8 cellular contexts compared by ENCODE assay signal in the genomic region with DNA sequence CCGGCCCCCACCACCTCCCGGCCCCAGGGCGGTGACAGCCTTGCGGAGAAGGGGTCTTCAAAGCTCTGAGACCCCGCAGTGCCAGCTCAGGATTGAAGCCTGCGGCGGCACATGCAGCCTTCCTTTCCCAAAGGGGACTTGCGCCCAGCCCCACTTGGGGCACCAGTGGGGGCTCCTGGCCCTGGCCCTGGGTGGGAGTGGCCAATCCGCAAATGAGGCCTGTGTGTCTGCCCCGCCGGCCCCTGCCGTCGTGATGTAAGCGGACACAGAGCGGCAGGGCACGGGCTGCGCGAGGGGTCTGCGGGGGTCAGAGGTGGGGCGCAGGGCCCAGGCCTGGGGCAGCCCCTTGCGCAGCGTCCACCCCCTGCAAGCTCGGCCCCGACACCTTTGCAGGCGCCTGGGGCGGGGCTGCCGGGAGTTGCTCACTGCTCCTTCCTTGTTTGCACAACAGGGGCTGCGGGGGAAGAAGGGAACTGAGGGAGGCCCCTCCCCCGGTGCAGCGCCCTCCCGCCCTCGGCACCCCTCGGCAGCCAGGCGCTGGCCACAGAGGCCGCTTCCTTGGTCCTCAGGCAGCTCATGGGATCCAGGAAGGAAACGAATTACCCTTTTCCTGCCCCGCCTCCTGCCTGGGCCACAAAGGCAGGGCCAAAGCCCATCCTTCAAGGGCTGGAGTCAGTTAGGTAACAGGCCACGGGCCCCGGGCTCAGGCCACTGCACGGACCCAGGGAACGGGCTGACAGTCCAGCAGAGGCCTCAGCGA.
A peak's percentile ranks its signal among the peaks of the same experiment; 100 is the strongest.
DNase-seq lines count a peak whose midpoint lies in the region; ATAC-seq and TF ChIP-seq lines count a peak whose summit lies in the region.

No MANE protein-coding gene starts in this region.

- H3K4me3 ChIP-seq in adipocyte (ENCODE audit: low read length): peak overlapping the region; percentile 80
- H3K4me3 ChIP-seq in retinal pigment epithelial cell (ENCODE audit: low read length): peak overlapping the region; percentile 66

- TF ChIP-seq CTCF in retinal pigment epithelial cell (conservative IDR thresholded peaks at IDR 0.05; ENCODE audit: low read depth, low read length): no peak

- peaks cover 14% of the 10 kb centered on the region for H3K4me1 ChIP-seq in adipocyte (ENCODE audit: control insufficient read depth, insufficient read depth, low read length)

- H3K9me3 ChIP-seq in adipocyte (ENCODE audit: control insufficient read depth, low read length): no peaks in the 10 kb centered on the region

- no peaks in the 10 kb centered on the region for H3K36me3 ChIP-seq in adipocyte (ENCODE audit: control insufficient read depth, insufficient read depth, low read length, severe bottlenecking)

- DNase-seq in COLO829 (ENCODE audit: low spot score) (peak; percentile 57), HK-2 (ENCODE audit: unreplicated experiment) (peak; percentile 85), adipocyte (ENCODE audit: low read depth) (peak; percentile 74), hepatic stellate cell (ENCODE audit: low spot score) (peak; percentile 58), retinal pigment epithelial cell (ENCODE audit: low read depth) (no peak), HUDEP-2 (lab: John Stamatoyannopoulos, UW; ENCODE audit: unreplicated experiment in 76 of 76) (no peak), NCI-H1694 treated with DMSO at 0.1 percent for 48 hours (lab: John Stamatoyannopoulos, UW) (no peak)

- no peaks in the 10 kb centered on the region for H3K27me3 ChIP-seq in adipocyte (replicated peaks; ENCODE audit: control insufficient read depth, insufficient read depth, low read length)

- ATAC-seq in GM18519 (IDR thresholded peaks at IDR 0.05; ENCODE audit: low FRiP score, unreplicated experiment): no peak

- peak overlapping the region; percentile 92 for H3K9ac ChIP-seq in adipocyte (ENCODE audit: low read length)

Comparison
In these comparisons a context has a peak if more than half of its experiments do, and no peak if none do; other contexts are left out.
1. DNase-seq: peak in COLO829 (single experiment), HK-2 (single experiment), adipocyte (single experiment) and hepatic stellate cell (single experiment); none in retinal pigment epithelial cell (single experiment), HUDEP-2 (0 of 76) and NCI-H1694 treated with DMSO at 0.1 percent for 48 hours (single experiment).